ENCODE assay signal across 38 cellular contexts in genomic region chr9:101648493-101648892, GRCh38. TPM values are rescaled to one million over a fixed set of nuclear protein-coding genes. Genes with fewer than 3 reads are reported as not detected.
"Had no signal": no experiment of that assay in that cellular context is flagged by ENCODE, and none has a peak within 500 bp of the region (broad histone marks: within the 10 kb centered on the region; RNA-seq: fewer than 3 reads in every experiment).

No MANE protein-coding gene starts in this region.

- H3K36me3 ChIP-seq: adrenal gland, ascending aorta, brain microvascular endothelial cell, breast epithelium, cardiac muscle cell had no signal

- ATAC-seq: activated naive CD4-positive, alpha-beta T cell treated with anti-CD3 and anti-CD28 coated beads, Interleukin-2, amount 50 U/mL, for 72 hours; activated naive CD8-positive, alpha-beta T cell treated with anti-CD3 and anti-CD28 coated beads, Interleukin-2, amount 50 U/mL, for 24 hours; activated T-cell treated with anti-CD3 and anti-CD28 coated beads, Interleukin-2, amount 50 U/mL, for 4 hours; activated T-cell treated with anti-CD3 and anti-CD28 coated beads, Interleukin-2, amount 50 U/mL, for 72 hours; activated T-helper 17 cell treated with anti-CD3 and anti-CD28 coated beads, Interleukin-2, amount 50 U/mL, for 72 hours; body of pancreas had no signal

- H3K4me3 ChIP-seq: adrenal gland, ascending aorta, body of pancreas, breast epithelium, cardiac muscle cell had no signal

- H3K27me3 ChIP-seq: adrenal gland, ascending aorta, body of pancreas, brain microvascular endothelial cell, cardiac muscle cell had no signal

- H3K27ac ChIP-seq: adrenal gland, ascending aorta, body of pancreas, brain microvascular endothelial cell, breast epithelium, cardiac muscle cell had no signal

- H3K4me1 ChIP-seq: adrenal gland, ascending aorta, body of pancreas, breast epithelium had no signal

- DNase-seq: activated effector memory CD4-positive, alpha-beta T cell treated with anti-CD3 and anti-CD28 coated beads, Interleukin-2, amount 50 U/mL, for 16 hours; activated effector memory CD4-positive, alpha-beta T cell treated with Interleukin-2 at 50 U/mL for 16 hours; activated gamma-delta T cell; activated gamma-delta T cell treated with Interleukin-2 at 50 U/mL for 16 hours; activated naive CD4-positive, alpha-beta T cell; activated naive CD4-positive, alpha-beta T cell treated with anti-CD3 and anti-CD28 coated beads for 36 hours; activated naive CD4-positive, alpha-beta T cell treated with anti-CD3 and anti-CD28 coated beads, Interleukin-2, amount 10 ng/mL, durations not matched to agents 7 days and 5 days; activated naive CD4-positive, alpha-beta T cell treated with anti-CD3 and anti-CD28 coated beads, Interleukin-2, amount 50 U/mL, for 16 hours; activated naive CD4-positive, alpha-beta T cell treated with Interleukin-2 at 50 U/mL for 16 hours; activated naive CD8-positive, alpha-beta T cell treated with anti-CD3 and anti-CD28 coated beads for 36 hours; activated naive CD8-positive, alpha-beta T cell treated with anti-CD3 and anti-CD28 coated beads, Interleukin-2, amount 10 ng/mL, durations not matched to agents 7 days and 5 days; activated naive CD8-positive, alpha-beta T cell treated with anti-CD3 and anti-CD28 coated beads, Interleukin-2, amount 50 U/mL, for 24 hours; activated T-cell treated with anti-CD3 and anti-CD28 coated beads, Interleukin-2, amount 50 U/mL, for 24 hours; activated T-cell treated with anti-CD3 and anti-CD28 coated beads, Interleukin-2, amount 50 U/mL, for 4 hours; activated T-cell treated with anti-CD3 and anti-CD28 coated beads, Interleukin-2, amount 50 U/mL, for 48 hours; activated T-cell treated with anti-CD3 and anti-CD28 coated beads, Interleukin-2, amount 50 U/mL, for 72 hours; adrenal gland; amniotic stem cell; amygdala; anterior cingulate cortex; aorta; body of pancreas; brain microvascular endothelial cell; caudate nucleus; central memory CD4-positive, alpha-beta T cell; cerebellar nuclear complex had no signal

- H3K9me3 ChIP-seq: adrenal gland, ascending aorta, body of pancreas had no signal

- FAIRE-seq: astrocyte, bronchial epithelial cell, colon had no signal

RNA-seq across cellular contexts. Expression of gene PPP3R2, which starts 53.7 kb away (rescaled TPM):
- total RNA-seq: activated naive CD4-positive, alpha-beta T cell treated with anti-CD3 and anti-CD28 coated beads for 36 hours; activated naive CD4-positive, alpha-beta T cell treated with anti-CD3 and anti-CD28 coated beads, Interleukin-2, amount 50 U/mL, for 72 hours; activated naive CD8-positive, alpha-beta T cell treated with anti-CD3 and anti-CD28 coated beads for 36 hours; activated naive CD8-positive, alpha-beta T cell treated with anti-CD3 and anti-CD28 coated beads, Interleukin-2, amount 10 ng/mL, durations not matched to agents 7 days and 5 days; activated T-cell treated with anti-CD3 and anti-CD28 coated beads, Interleukin-2, amount 50 U/mL, for 4 hours; activated T-cell treated with anti-CD3 and anti-CD28 coated beads, Interleukin-2, amount 50 U/mL, for 72 hours; activated T-helper 1 cell treated with anti-CD3 and anti-CD28 coated beads, Interleukin-12 subunit alpha, Interleukin-12 subunit beta, Interleukin-2, Interleukin-4 antibody, amounts not matched to agents 30 ng/mL and 10 ng/mL and 1 ng/mL, durations not matched to agents 14 hours and 24 hours and 36 hours; activated T-helper 17 cell treated with anti-CD3 and anti-CD28 coated beads, Interleukin-2, amount 50 U/mL, for 72 hours; activated T-helper 2 cell treated with anti-CD3 and anti-CD28 coated beads, Interferon-gamma antibody, Interleukin-2, Interleukin-4, amounts not matched to agents 10 μg/mL and 5 μg/mL and 100 μg/mL, durations not matched to agents 14 hours and 24 hours and 36 hours; adrenal gland; aorta; ascending aorta; astrocyte; body of pancreas; breast epithelium; bronchial epithelial cell; cardiac muscle cell; chondrocyte had no signal
- polyA plus RNA-seq: adipose tissue, adrenal gland, aorta, cardiac muscle cell had no signal
